ENCODE assay signal across 1 cellular context in the genomic region with DNA sequence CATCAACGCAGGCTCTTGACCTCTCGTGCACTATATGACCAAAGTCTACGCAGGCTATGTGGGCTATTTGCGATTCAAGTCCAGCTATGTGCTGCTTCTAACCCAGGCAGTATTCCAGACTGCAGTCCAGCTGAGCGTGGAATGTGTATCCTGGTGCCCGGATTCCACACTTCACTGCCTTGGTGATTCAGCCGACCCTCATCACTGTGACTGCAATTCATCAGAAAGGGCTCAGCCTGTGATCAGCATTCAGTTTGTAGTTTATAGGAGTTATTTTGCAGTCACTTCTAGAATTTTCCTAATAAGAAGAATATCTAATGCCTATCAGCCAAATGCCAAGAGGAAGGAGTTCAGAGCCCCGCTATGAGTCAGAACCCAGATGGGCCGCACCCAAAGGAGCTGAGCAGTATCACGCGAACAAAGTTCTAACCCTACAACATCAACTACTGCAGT.
TF ChIP-seq lines count a peak whose summit lies in the region.

No MANE protein-coding gene starts in this region.

TF ChIP-seq in IMR-90, 13 proteins besides CTCF, POLR2A, EP300 and RAD21:
- TF ChIP-seq CEBPB (IDR thresholded peaks at IDR 0.05; ENCODE audit: low read depth, low read length) (no peak), NFE2L2 (IDR thresholded peaks at IDR 0.05; ENCODE audit: low read depth, low read length) (no peak), FOS (IDR thresholded peaks at IDR 0.05; ENCODE audit: low read depth, low read length) (peak; percentile 30; the same call in 1 of the 2 replicates), RCOR1 (IDR thresholded peaks at IDR 0.05; ENCODE audit: insufficient replicate concordance, low read length) (no peak), MXI1 (IDR thresholded peaks at IDR 0.05; ENCODE audit: borderline replicate concordance, low read depth, low read length) (no peak), BHLHE40 (IDR thresholded peaks at IDR 0.05; ENCODE audit: low read depth, low read length) (peak; percentile 63), MAZ (IDR thresholded peaks at IDR 0.05; ENCODE audit: borderline replicate concordance, low read depth, low read length) (no peak), CHD1 (IDR thresholded peaks at IDR 0.05; ENCODE audit: low read depth, low read length) (no peak), RFX5 (IDR thresholded peaks at IDR 0.05; ENCODE audit: low read depth, low read length) (no peak)
- TF ChIP-seq, protein P1, sequence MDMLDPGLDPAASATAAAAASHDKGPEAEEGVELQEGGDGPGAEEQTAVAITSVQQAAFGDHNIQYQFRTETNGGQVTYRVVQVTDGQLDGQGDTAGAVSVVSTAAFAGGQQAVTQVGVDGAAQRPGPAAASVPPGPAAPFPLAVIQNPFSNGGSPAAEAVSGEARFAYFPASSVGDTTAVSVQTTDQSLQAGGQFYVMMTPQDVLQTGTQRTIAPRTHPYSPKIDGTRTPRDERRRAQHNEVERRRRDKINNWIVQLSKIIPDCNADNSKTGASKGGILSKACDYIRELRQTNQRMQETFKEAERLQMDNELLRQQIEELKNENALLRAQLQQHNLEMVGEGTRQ (IDR thresholded peaks at IDR 0.05; ENCODE audit: low read depth, low read length), result no peak
- TF ChIP-seq, protein P2, sequence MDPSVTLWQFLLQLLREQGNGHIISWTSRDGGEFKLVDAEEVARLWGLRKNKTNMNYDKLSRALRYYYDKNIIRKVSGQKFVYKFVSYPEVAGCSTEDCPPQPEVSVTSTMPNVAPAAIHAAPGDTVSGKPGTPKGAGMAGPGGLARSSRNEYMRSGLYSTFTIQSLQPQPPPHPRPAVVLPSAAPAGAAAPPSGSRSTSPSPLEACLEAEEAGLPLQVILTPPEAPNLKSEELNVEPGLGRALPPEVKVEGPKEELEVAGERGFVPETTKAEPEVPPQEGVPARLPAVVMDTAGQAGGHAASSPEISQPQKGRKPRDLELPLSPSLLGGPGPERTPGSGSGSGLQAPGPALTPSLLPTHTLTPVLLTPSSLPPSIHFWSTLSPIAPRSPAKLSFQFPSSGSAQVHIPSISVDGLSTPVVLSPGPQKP (IDR thresholded peaks at IDR 0.05; ENCODE audit: borderline replicate concordance, low read depth, low read length), result no peak
